In the genomic region with DNA sequence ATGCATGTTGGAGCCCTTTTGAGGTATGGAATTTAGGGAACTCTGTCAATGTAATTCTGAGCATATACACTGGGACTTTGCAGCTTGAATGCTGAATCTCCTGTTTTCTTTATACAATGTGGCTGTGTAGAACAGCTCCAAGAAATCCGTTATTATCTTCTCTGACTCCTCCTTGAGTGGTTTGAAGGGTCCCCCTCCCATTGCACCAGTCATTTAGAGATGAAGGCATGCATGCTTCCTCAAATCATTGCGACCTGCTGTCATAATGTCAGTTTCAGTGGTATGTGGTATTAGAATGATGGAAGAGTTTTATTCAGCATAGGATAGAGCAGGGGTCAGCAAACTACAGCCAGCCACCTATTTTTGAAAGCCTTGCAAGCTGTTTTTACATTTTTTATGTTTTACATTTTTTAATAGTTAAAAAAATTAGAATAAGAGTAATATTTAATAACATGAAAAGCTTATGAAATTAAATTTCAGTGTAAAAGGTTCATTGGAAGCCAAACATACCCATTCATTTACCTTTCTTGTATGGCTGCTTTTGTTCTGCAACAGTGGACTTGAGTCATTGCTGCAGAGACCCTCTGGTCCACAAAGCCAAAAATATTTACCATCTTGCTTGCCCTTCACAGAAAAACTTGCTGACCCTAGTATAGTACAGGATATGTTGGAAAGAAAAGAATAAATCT, we compare ENCODE assay signal across 7 cellular contexts. TPM values are rescaled to one million over a fixed set of nuclear protein-coding genes. Genes with fewer than 3 reads are reported as not detected.
DNase-seq lines count a peak whose midpoint lies in the region; ATAC-seq and TF ChIP-seq lines count a peak whose summit lies in the region.

No MANE protein-coding gene starts in this region.

- H3K27ac Mint-ChIP-seq in memory B cell: peak overlapping the region; percentile 60

- no peak for TF ChIP-seq CTCF in OCI-LY7 (conservative IDR thresholded peaks at IDR 0.05; ENCODE audit: low read length)

- CTCF ChIA-PET in OCI-LY7 (lab: Charles Lee; ENCODE audit: unreplicated experiment): no interaction called here

- no peaks in the 10 kb centered on the region for H3K9me3 ChIP-seq in OCI-LY7 (ENCODE audit: low read length)

- peaks cover 7% of the 10 kb centered on the region for H3K36me3 Mint-ChIP-seq in memory B cell

- H3K4me3 ChIP-seq in OCI-LY7 (ENCODE audit: low read depth, low read length, poor library complexity, severe bottlenecking): no peak overlapping the region

- peaks cover 21% of the 10 kb centered on the region for H4K20me1 ChIP-seq in OCI-LY7 (ENCODE audit: insufficient read depth, low read length)

- H2AFZ ChIP-seq in OCI-LY7 (ENCODE audit: low read length): no peak overlapping the region

- H3K4me1 ChIP-seq in OCI-LY7 (ENCODE audit: insufficient read depth, low read length, poor library complexity, severe bottlenecking): peaks cover 86% of the 10 kb centered on the region

- intact Hi-C loops in OCI-LY7 (cut with micrococcal nuclease; ENCODE audit: unreplicated experiment): no loop called here

- peaks cover 10% of the 10 kb centered on the region for H3K36me3 ChIP-seq in OCI-LY7 (ENCODE audit: insufficient read depth, low read length)

- POLR2A ChIA-PET in OCI-LY7 (lab: Charles Lee): interaction anchor here (0.6 to 1.4 kb wide), 6 partner anchors 9 to 367 kb away, joined by 3 to 4 read pairs (median 3); no protein-coding TSS in a partner anchor

- peak overlapping the region; percentile 49 for H3K4me2 ChIP-seq in OCI-LY7 (ENCODE audit: low read length)

- peaks cover 99% of the 10 kb centered on the region for H3K79me2 ChIP-seq in OCI-LY7 (ENCODE audit: insufficient read depth, low read depth, low read length)

- ATAC-seq in GM18907 (IDR thresholded peaks at IDR 0.05; ENCODE audit: unreplicated experiment) (peak; percentile 66), HG02610 (IDR thresholded peaks at IDR 0.05; ENCODE audit: unreplicated experiment) (peak; percentile 72), memory B cell (ENCODE audit: low read depth) (peak; percentile 39)

- H3K9me2 ChIP-seq in OCI-LY7 (ENCODE audit: insufficient read depth, low read length): no peaks in the 10 kb centered on the region

- DNase-seq in OCI-LY7 (ENCODE audit: low spot score) (peak; percentile 46), memory B cell (ENCODE audit: low spot score in 2 of 2) (peak in 1 of 2 donors; percentile 23), NCI-H187 (lab: John Stamatoyannopoulos, UW) (no peak), C1 segment of cervical spinal cord (lab: John Stamatoyannopoulos, UW) (no peak), NCI-H69 (lab: John Stamatoyannopoulos, UW) (no peak)

- no peaks in the 10 kb centered on the region for H3K27me3 Mint-ChIP-seq in memory B cell

- H3K9me3 Mint-ChIP-seq in memory B cell: no peaks in the 10 kb centered on the region

- peak overlapping the region; percentile 43 for H3K4me3 Mint-ChIP-seq in memory B cell

- H3K4me1 Mint-ChIP-seq in memory B cell: peaks cover 53% of the 10 kb centered on the region

- no TSS peak for BruUV-seq in OCI-LY7 (replicated peaks; lab: Mats Ljungman, UMichigan)

- peak overlapping the region; percentile 1 for H3K27ac ChIP-seq in OCI-LY7 (ENCODE audit: low read depth, low read length, poor library complexity, severe bottlenecking)

RNA-seq across cellular contexts. Expression of gene STK17A, which starts 8.1 kb away (rescaled TPM):
- 28.7 and 32.4 TPM in 2 replicates for total RNA-seq in OCI-LY7 (2014; rRNA removed; shearing (Covaris generic))
- total RNA-seq in OCI-LY7 (2022): 25.8 and 31.0 TPM in 2 replicates
